In genomic region chr11:46339816-46340215, GRCh38 we compare ENCODE assay signal across 15 cellular contexts. TPM values are rescaled to one million over a fixed set of nuclear protein-coding genes. Genes with fewer than 3 reads are reported as not detected.
DNase-seq lines count a peak whose midpoint lies in the region; ATAC-seq and TF ChIP-seq lines count a peak whose summit lies in the region.
"Had no signal": no experiment of that assay in that cellular context is flagged by ENCODE, and none has a peak within 500 bp of the region (broad histone marks: within the 10 kb centered on the region; RNA-seq: fewer than 3 reads in every experiment).

No MANE protein-coding gene starts in this region.

- no peak for ATAC-seq in HG03521 (IDR thresholded peaks at IDR 0.05; ENCODE audit: unreplicated experiment)
- ATAC-seq: activated CD4-positive, CD25-positive, alpha-beta regulatory T cell treated with anti-CD3 and anti-CD28 coated beads, Interleukin-2, amount 50 U/mL, for 24 hours had no signal

- H3K27ac Mint-ChIP-seq in endodermal cell, result peak overlapping the region; percentile 84
- H3K27ac Mint-ChIP-seq: activated T-helper 1 cell treated with anti-CD3 and anti-CD28 coated beads, Interleukin-12 subunit alpha, Interleukin-12 subunit beta, Interleukin-2, Interleukin-4 antibody, amounts not matched to agents 30 ng/mL and 10 ng/mL and 1 ng/mL, durations not matched to agents 14 hours and 24 hours and 36 hours had no signal

- no peaks in the 10 kb centered on the region for H3K9me3 Mint-ChIP-seq in endodermal cell
- H3K9me3 Mint-ChIP-seq: activated T-helper 1 cell treated with anti-CD3 and anti-CD28 coated beads, Interleukin-12 subunit alpha, Interleukin-12 subunit beta, Interleukin-2, Interleukin-4 antibody, amounts not matched to agents 30 ng/mL and 10 ng/mL and 1 ng/mL, durations not matched to agents 14 hours and 24 hours and 36 hours had no signal

- peaks cover 20% of the 10 kb centered on the region for H3K27me3 ChIP-seq in endodermal cell (ENCODE audit: control insufficient read depth, insufficient read depth, low read length, poor library complexity, severe bottlenecking)
- peaks cover 0 to 14% of the 10 kb centered on the region in 2 donors for H3K27me3 ChIP-seq in tibial nerve
- H3K27me3 ChIP-seq: BE2C, thyroid gland had no signal

- no peak overlapping the region for H3K4me3 Mint-ChIP-seq in endodermal cell
- H3K4me3 Mint-ChIP-seq: activated T-helper 1 cell treated with anti-CD3 and anti-CD28 coated beads, Interleukin-12 subunit alpha, Interleukin-12 subunit beta, Interleukin-2, Interleukin-4 antibody, amounts not matched to agents 30 ng/mL and 10 ng/mL and 1 ng/mL, durations not matched to agents 14 hours and 24 hours and 36 hours had no signal

- WGBS in endodermal cell (ENCODE audit: insufficient coverage in 1 of 2, insufficient read length in 1 of 2), 2 experiments, result 83 to 100% methylated on average over 1 to 2 of the region's 2 CpGs
- 85 to 94% methylated on average over 2 of the region's 2 CpGs for WGBS in mesodermal cell (ENCODE audit: insufficient coverage in 2 of 2), 2 experiments
- WGBS in tibial nerve, 2 donors, result 70 to 96% methylated on average over 2 of the region's 2 CpGs

- H3K27ac ChIP-seq in endodermal cell (ENCODE audit: low read depth, low read length) (no peak overlapping the region), mesodermal cell (ENCODE audit: low read depth, low read length, severe bottlenecking) (peak overlapping the region; percentile 84), tibial nerve (peak overlapping the region in 1 of 4 donors; percentile 26)

- peaks cover 44% of the 10 kb centered on the region for H3K4me1 Mint-ChIP-seq in endodermal cell

- no peak for TF ChIP-seq POLR2A in NB4 (IDR thresholded peaks at IDR 0.05; ENCODE audit: extremely low read depth, insufficient read length)
- TF ChIP-seq POLR2A in tibial nerve (IDR thresholded peaks at IDR 0.05), result no peak

- H3K9ac ChIP-seq in endodermal cell (ENCODE audit: extremely low read depth, low read length, poor library complexity, severe bottlenecking), result no peak overlapping the region

- H3K4me1 ChIP-seq in endodermal cell (ENCODE audit: control insufficient read depth, insufficient read depth, low read length) (peaks cover 14% of the 10 kb centered on the region), mesodermal cell (ENCODE audit: control insufficient read depth, insufficient read depth, low read length, poor library complexity, severe bottlenecking) (peaks cover 68% of the 10 kb centered on the region), tibial nerve (peaks cover 0 to 16% (median 0%) of the 10 kb centered on the region in 4 donors)
- H3K4me1 ChIP-seq: BE2C, thyroid gland had no signal

- no peak for TF ChIP-seq EP300 in tibial nerve (IDR thresholded peaks at IDR 0.05)

- peaks cover 49% of the 10 kb centered on the region for H3K27me3 Mint-ChIP-seq in endodermal cell (ENCODE audit: insufficient read depth)

- H3K4me3 ChIP-seq in NB4 (ENCODE audit: low read depth, low read length) (no peak overlapping the region), endodermal cell (ENCODE audit: low read length) (no peak overlapping the region), mesodermal cell (ENCODE audit: extremely low read depth, insufficient read depth, low read length, poor library complexity, severe bottlenecking) (no peak overlapping the region), tibial nerve (no peak overlapping the region)
- H3K4me3 ChIP-seq: thyroid gland had no signal

- no peaks in the 10 kb centered on the region for H3K36me3 Mint-ChIP-seq in endodermal cell (ENCODE audit: low read depth)

- H3K9me3 ChIP-seq in endodermal cell (ENCODE audit: control insufficient read depth, low read length) (no peaks in the 10 kb centered on the region), mesodermal cell (ENCODE audit: control insufficient read depth, low read length) (no peaks in the 10 kb centered on the region), tibial nerve (no peaks in the 10 kb centered on the region)
- H3K9me3 ChIP-seq: BE2C, thyroid gland had no signal

- DNase-seq in AML-193 (lab: John Stamatoyannopoulos, UW), result peak; percentile 31 to 38
- DNase-seq in NB4 (ENCODE audit: low read depth), result peak; percentile 59
- DNase-seq in endodermal cell, result peak; percentile 71
- DNase-seq in tibial nerve (ENCODE audit: low spot score in 2 of 2), result no peak
- no peak for DNase-seq in activated T-cell treated with anti-CD3 and anti-CD28 coated beads, Interleukin-2, amount 50 U/mL, for 1 hour
- DNase-seq in EL, result no peak
- DNase-seq: head of caudate nucleus; NCI-H187 treated with DMSO at 0.1 percent for 48 hours; stimulated activated CD4-positive, alpha-beta T cell treated with anti-CD3 and anti-CD28 coated beads, Interleukin-4, amount 100 ng/mL, for 4 hours; thyroid gland had no signal

- TF ChIP-seq CTCF in NB4 (IDR thresholded peaks at IDR 0.05; ENCODE audit: low read depth, low read length) (no peak), endodermal cell (conservative IDR thresholded peaks at IDR 0.05) (no peak), tibial nerve (IDR thresholded peaks at IDR 0.05) (no peak)

- H3K36me3 ChIP-seq in endodermal cell (ENCODE audit: control insufficient read depth, insufficient read depth, low read length) (no peaks in the 10 kb centered on the region), mesodermal cell (ENCODE audit: control insufficient read depth, insufficient read depth, low read length) (no peaks in the 10 kb centered on the region), tibial nerve (no peaks in the 10 kb centered on the region)
- H3K36me3 ChIP-seq: BE2C, thyroid gland had no signal

RNA-seq across cellular contexts. Expression of gene DGKZ, which starts 7.4 kb away (rescaled TPM):
- total RNA-seq in endodermal cell, result 10 to 100 TPM; 49.6 to 57.3 TPM
- polyA plus RNA-seq in endodermal cell (2013, experiment 1 of 2), result 40.7 TPM
- polyA plus RNA-seq in endodermal cell (2013, experiment 2 of 2), result 38.7 TPM
- polyA plus RNA-seq in mesodermal cell (2013, experiment 1 of 2), result 58.8 TPM
- 45.7 TPM for polyA plus RNA-seq in mesodermal cell (2013, experiment 2 of 2)
- 100 to 1,000 TPM in 1 of 4 donors, 10 to 100 TPM in 3; 41.2 to 105 (median 49.6) TPM for total RNA-seq in tibial nerve

RNA-seq across cellular contexts. Expression of gene MDK, which starts 41.7 kb away (rescaled TPM):
- total RNA-seq in endodermal cell (1,000 to 10,000 TPM in 1 of 2 donors, 100 to 1,000 TPM in 1; 644 to 1,502 TPM), tibial nerve (100 to 1,000 TPM in 1 of 4 donors, 10 to 100 TPM in 3; 48.1 to 107 (median 57.3) TPM)
- polyA plus RNA-seq in endodermal cell (2013, experiment 1 of 2), result 1,103 TPM
- polyA plus RNA-seq in endodermal cell (2013, experiment 2 of 2), result 1,014 TPM
- 1,793 TPM for polyA plus RNA-seq in mesodermal cell (2013, experiment 1 of 2)
- 1,702 TPM for polyA plus RNA-seq in mesodermal cell (2013, experiment 2 of 2)

RNA-seq across cellular contexts. Expression of gene CHRM4, which starts 51.8 kb away (rescaled TPM):
- total RNA-seq in endodermal cell (under 1 TPM in 1 of 2 donors, not detected in 1; 0.46 TPM), tibial nerve (1 to 10 TPM in 1 of 4 donors, not detected in 3; 1.2 TPM)
- polyA plus RNA-seq in endodermal cell (2013, experiment 1 of 2), result 0.28 TPM
- 0.25 TPM for polyA plus RNA-seq in endodermal cell (2013, experiment 2 of 2)
- polyA plus RNA-seq in mesodermal cell (2013, experiment 1 of 2), result not detected
- polyA plus RNA-seq in mesodermal cell (2013, experiment 2 of 2), result 0.56 TPM

Comparison
In these comparisons a context has a peak if more than half of its experiments do, and no peak if none do; other contexts are left out.
1. DNase-seq: peak in AML-193 (2 of 2), NB4 (single experiment) and endodermal cell (single experiment); none in tibial nerve (0 of 2), activated T-cell treated with anti-CD3 and anti-CD28 coated beads, Interleukin-2, amount 50 U/mL, for 1 hour (single experiment) and EL (single experiment).
2. RNA of gene MDK, which starts 41.7 kb away (total RNA-seq): 644 to 1,502 TPM in endodermal cell; 48.1 to 107 TPM in tibial nerve; every median in the first group is over 4 times any median in the second.